In genomic region chr1:152640351-152640750, GRCh38 we compare ENCODE assay signal across 10 cellular contexts. TPM values are rescaled to one million over a fixed set of nuclear protein-coding genes. Genes with fewer than 3 reads are reported as not detected.
"Had no signal": no experiment of that assay in that cellular context is flagged by ENCODE, and none has a peak within 500 bp of the region (broad histone marks: within the 10 kb centered on the region; RNA-seq: fewer than 3 reads in every experiment).

No MANE protein-coding gene starts in this region.

- H3K36me3 ChIP-seq: HAP-1 had no signal

- H3K9me3 ChIP-seq: HAP-1 had no signal

- H3K4me3 ChIP-seq: GM23248, HAP-1 had no signal

- H3K27ac ChIP-seq: GM23248, HL-60 had no signal

- H2AFZ ChIP-seq: GM23248 had no signal

- DNase-seq: GM23248, GOT3, H7, HFFc6 had no signal

- H3K4me1 ChIP-seq: HAP-1 had no signal

- H3K9ac ChIP-seq: GM23248 had no signal

- FAIRE-seq: HepG2 had no signal

RNA-seq across cellular contexts. Expression of gene LCE3A, which starts 17.4 kb away (rescaled TPM):
- total RNA-seq: GM23248, H4, H7, HepG2, HFFc6, HT1080 had no signal
- polyA plus RNA-seq: GM23248, HepG2, IgD-negative memory B cell had no signal

RNA-seq across cellular contexts. Expression of gene LCE2D, which starts 22.8 kb away (rescaled TPM):
- total RNA-seq: GM23248, H4, H7, HepG2, HFFc6, HT1080 had no signal
- polyA plus RNA-seq: GM23248, HepG2, IgD-negative memory B cell had no signal

RNA-seq across cellular contexts. Expression of gene LCE3B, which starts 26.7 kb away (rescaled TPM):
- total RNA-seq: GM23248, H4, H7, HepG2, HFFc6, HT1080 had no signal
- polyA plus RNA-seq: GM23248, HepG2, IgD-negative memory B cell had no signal

RNA-seq across cellular contexts. Expression of gene LCE2C, which starts 34.7 kb away (rescaled TPM):
- total RNA-seq: GM23248, H4, H7, HepG2, HFFc6, HT1080 had no signal
- polyA plus RNA-seq: HepG2, IgD-negative memory B cell had no signal

RNA-seq across cellular contexts. Expression of gene LCE3C, which starts 40.3 kb away (rescaled TPM):
- total RNA-seq: GM23248, H4, H7, HepG2, HFFc6, HT1080 had no signal
- polyA plus RNA-seq: GM23248, HepG2, IgD-negative memory B cell had no signal
